In genomic region chr16:89241187-89242003, GRCh38 we compare ENCODE assay signal across 1 cellular context.
TF ChIP-seq lines count a peak whose summit lies in the region.

No MANE protein-coding gene starts in this region.

TF ChIP-seq in HepG2, 621 proteins besides CTCF, POLR2A, EP300 and RAD21 (continued from another document and continues in another):
- TF ChIP-seq THYN1 (CRISPR knock-in tag; IDR thresholded peaks at IDR 0.05; ENCODE audit: borderline replicate concordance, low read depth) (no peak), RFX3 (CRISPR knock-in tag; IDR thresholded peaks at IDR 0.05) (no peak), SIN3A (IDR thresholded peaks at IDR 0.05; ENCODE audit: borderline replicate concordance, low read depth, low read length) (peak; percentile 90; the same call in 1 of the 2 replicates), ZNF460 (CRISPR knock-in tag; IDR thresholded peaks at IDR 0.05; ENCODE audit: borderline replicate concordance) (no peak), ZNF333 (CRISPR knock-in tag; IDR thresholded peaks at IDR 0.05; ENCODE audit: borderline replicate concordance) (peak; percentile 77; the same call in 1 of the 2 replicates), DZIP1 (CRISPR knock-in tag; IDR thresholded peaks at IDR 0.05) (no peak; the same call in none of the 2 replicates), ZSCAN31 (CRISPR knock-in tag; IDR thresholded peaks at IDR 0.05; ENCODE audit: low read depth) (peak; percentile 96), MAFK (conservative IDR thresholded peaks at IDR 0.05 in 1 of 2, IDR thresholded peaks at IDR 0.05 in 1 of 2; ENCODE audit: low read length in 2 of 2) (no peak), GTF3A (CRISPR knock-in tag; conservative IDR thresholded peaks at IDR 0.05) (0 out of 2 replicates have a peak, but pooled peaks have one; percentile 24), ZBTB10 (CRISPR knock-in tag; IDR thresholded peaks at IDR 0.05; ENCODE audit: borderline replicate concordance) (peak; percentile 73; the same call in 1 of the 2 replicates), NR2F6 (IDR thresholded peaks at IDR 0.05) (peak; percentile 46), NR2F6 (CRISPR knock-in tag; IDR thresholded peaks at IDR 0.05) (peak; percentile 45; the same call in 1 of the 2 replicates), ATM (IDR thresholded peaks at IDR 0.05; ENCODE audit: borderline replicate concordance) (no peak), ZNF703 (CRISPR knock-in tag; IDR thresholded peaks at IDR 0.05; ENCODE audit: borderline replicate concordance) (no peak; the same call in 1 of the 2 replicates), MLLT10 (CRISPR knock-in tag; IDR thresholded peaks at IDR 0.05) (no peak), ZBTB4 (CRISPR knock-in tag; IDR thresholded peaks at IDR 0.05; ENCODE audit: borderline replicate concordance) (peak; percentile 73; the same call in 1 of the 2 replicates), BRF2 (CRISPR knock-in tag; IDR thresholded peaks at IDR 0.05) (no peak; the same call in 1 of the 2 replicates), SMARCE1 (IDR thresholded peaks at IDR 0.05; ENCODE audit: borderline replicate concordance) (no peak), FOXP4 (CRISPR knock-in tag; IDR thresholded peaks at IDR 0.05) (peak; percentile 48), SP4 (CRISPR knock-in tag; IDR thresholded peaks at IDR 0.05) (no peak), SP5 (CRISPR knock-in tag; IDR thresholded peaks at IDR 0.05; ENCODE audit: borderline replicate concordance, low read depth) (peak; percentile 44; the same call in 1 of the 2 replicates), ZNF775 (CRISPR knock-in tag; IDR thresholded peaks at IDR 0.05; ENCODE audit: borderline replicate concordance) (no peak; the same call in 1 of the 2 replicates), E2F1 (CRISPR knock-in tag; IDR thresholded peaks at IDR 0.05) (no peak), ATAD3A (CRISPR knock-in tag; IDR thresholded peaks at IDR 0.05) (no peak), ATF2 (CRISPR knock-in tag; IDR thresholded peaks at IDR 0.05) (peak; percentile 80; the same call in 1 of the 2 replicates), JUND (CRISPR knock-in tag; IDR thresholded peaks at IDR 0.05) (no peak), REXO4 (CRISPR knock-in tag; IDR thresholded peaks at IDR 0.05; ENCODE audit: borderline replicate concordance) (no peak), SNRNP70 (IDR thresholded peaks at IDR 0.05; ENCODE audit: low read depth, low read length) (no peak), GZF1 (CRISPR knock-in tag; IDR thresholded peaks at IDR 0.05) (no peak), ZNF558 (CRISPR knock-in tag; IDR thresholded peaks at IDR 0.05; ENCODE audit: borderline replicate concordance) (peak; percentile 77; the same call in 1 of the 2 replicates), THAP9 (CRISPR knock-in tag; IDR thresholded peaks at IDR 0.05; ENCODE audit: borderline replicate concordance) (peak; percentile 98; the same call in 1 of the 2 replicates)
